ENCODE assay signal across 20 cellular contexts in genomic region chrY:15500536-15500935, GRCh38.
DNase-seq lines count a peak whose midpoint lies in the region; ATAC-seq and TF ChIP-seq lines count a peak whose summit lies in the region.
"Had no signal": no experiment of that assay in that cellular context is flagged by ENCODE, and none has a peak within 500 bp of the region (broad histone marks: within the 10 kb centered on the region; RNA-seq: fewer than 3 reads in every experiment).

No MANE protein-coding gene starts in this region.

- H3K9me3 Mint-ChIP-seq in naive thymus-derived CD4-positive, alpha-beta T cell: no peaks in the 10 kb centered on the region
- H3K9me3 Mint-ChIP-seq: CD4-positive, alpha-beta memory T cell; HFFc6 had no signal

- no peaks in the 10 kb centered on the region for H3K4me1 Mint-ChIP-seq in naive thymus-derived CD4-positive, alpha-beta T cell
- H3K4me1 Mint-ChIP-seq: CD4-positive, alpha-beta memory T cell had no signal

- no peak overlapping the region for H3K27ac ChIP-seq in OCI-LY3 (ENCODE audit: low read length)
- H3K27ac ChIP-seq in mesenchymal stem cell (ENCODE audit: low read length, poor library complexity, severe bottlenecking): peak overlapping the region; percentile 45
- no peak overlapping the region for H3K27ac ChIP-seq in spleen
- no peak overlapping the region for H3K27ac ChIP-seq in naive thymus-derived CD4-positive, alpha-beta T cell (ENCODE audit: low read depth, low read length)
- H3K27ac ChIP-seq: A549 had no signal

- H2BK15ac ChIP-seq in mesenchymal stem cell (ENCODE audit: low read depth, poor library complexity, severe bottlenecking): no peak overlapping the region

- H2BK12ac ChIP-seq in mesenchymal stem cell (ENCODE audit: low read length in 2 of 2): no peak overlapping the region

- WGBS in mesenchymal stem cell: no CpG with 5 or more reads among the region's 4 CpGs
- 82 to 94% (median 89%) methylated on average over 4 of the region's 4 CpGs; no CpG with 5 or more reads in 2 of the 5 donors for WGBS in spleen, 5 donors

- CTCF ChIA-PET in naive thymus-derived CD4-positive, alpha-beta T cell (lab: Charles Lee): no interaction called here

- H3K4me2 ChIP-seq in OCI-LY3 (ENCODE audit: low read length) (peak overlapping the region; percentile 26; the same call in 1 of the 2 replicates), mesenchymal stem cell (ENCODE audit: low read length, poor library complexity, severe bottlenecking) (no peak overlapping the region)
- H3K4me2 ChIP-seq: A549 had no signal

- H3K4me3 ChIP-seq in OCI-LY3 (ENCODE audit: low read length) (no peak overlapping the region), mesenchymal stem cell (ENCODE audit: insufficient read depth in 1 of 2, low read depth in 1 of 2, low read length in 2 of 2) (no peak overlapping the region), spleen (no peak overlapping the region)
- H3K4me3 ChIP-seq in naive thymus-derived CD4-positive, alpha-beta T cell (ENCODE audit: low read length): no peak overlapping the region
- H3K4me3 ChIP-seq: A549, HAP-1 had no signal

- no peak for TF ChIP-seq POLR2A in spleen (IDR thresholded peaks at IDR 0.05)

- no peak overlapping the region for H3K18ac ChIP-seq in mesenchymal stem cell (ENCODE audit: low read depth in 1 of 2, low read length in 2 of 2)

- H3K23ac ChIP-seq in mesenchymal stem cell (ENCODE audit: low read length in 2 of 2): no peak overlapping the region

- no peak overlapping the region for H3K14ac ChIP-seq in mesenchymal stem cell (ENCODE audit: low read length in 2 of 2)

- no peak overlapping the region for H2BK120ac ChIP-seq in mesenchymal stem cell (ENCODE audit: low read depth, low read length)

- H2AFZ ChIP-seq in OCI-LY3 (ENCODE audit: low read depth, low read length) (no peak overlapping the region), mesenchymal stem cell (ENCODE audit: low read depth, low read length) (no peak overlapping the region)

- peak; percentile 73 for ATAC-seq in HG02884 (IDR thresholded peaks at IDR 0.05; ENCODE audit: unreplicated experiment)
- no peak for ATAC-seq in naive thymus-derived CD4-positive, alpha-beta T cell
- ATAC-seq: A549 had no signal

- H3K79me2 ChIP-seq in OCI-LY3 (ENCODE audit: low read length): no peaks in the 10 kb centered on the region

- H3K79me1 ChIP-seq in mesenchymal stem cell (replicated peaks; ENCODE audit: low read length, poor library complexity, severe bottlenecking): no peaks in the 10 kb centered on the region

- H2BK5ac ChIP-seq in mesenchymal stem cell (ENCODE audit: low read depth, low read length, poor library complexity, severe bottlenecking): no peak overlapping the region

- no peaks in the 10 kb centered on the region for H4K20me1 ChIP-seq in OCI-LY3 (ENCODE audit: insufficient read depth, low read length)

- H3K4me1 ChIP-seq in OCI-LY3 (ENCODE audit: low read length): peaks cover 8% of the 10 kb centered on the region; the same call in 1 of the 2 replicates
- H3K4me1 ChIP-seq in mesenchymal stem cell (ENCODE audit: control insufficient read depth, insufficient read depth, low read depth, low read length): no peaks in the 10 kb centered on the region
- H3K4me1 ChIP-seq in spleen: no peaks in the 10 kb centered on the region
- H3K4me1 ChIP-seq in naive thymus-derived CD4-positive, alpha-beta T cell (ENCODE audit: control insufficient read depth in 2 of 2, insufficient read depth in 2 of 2, low read length in 2 of 2): no peaks in the 10 kb centered on the region
- H3K4me1 ChIP-seq: A549, HAP-1 had no signal

- no peak overlapping the region for H2AK5ac ChIP-seq in mesenchymal stem cell (ENCODE audit: low read length, severe bottlenecking)

- POLR2A ChIA-PET in naive thymus-derived CD4-positive, alpha-beta T cell (lab: Charles Lee): no interaction called here

- H3K36me3 ChIP-seq in OCI-LY3 (replicated peaks; ENCODE audit: low read depth, low read length) (no peaks in the 10 kb centered on the region), mesenchymal stem cell (ENCODE audit: control insufficient read depth in 1 of 2, insufficient read depth in 2 of 2, low read depth in 1 of 2, low read length in 2 of 2) (no peaks in the 10 kb centered on the region), spleen (no peaks in the 10 kb centered on the region)
- H3K36me3 ChIP-seq in naive thymus-derived CD4-positive, alpha-beta T cell (ENCODE audit: control insufficient read depth in 2 of 3, insufficient read depth in 3 of 3, low read length in 3 of 3): no peaks in the 10 kb centered on the region
- H3K36me3 ChIP-seq: HAP-1 had no signal

- peaks cover 0 to 3% (median 0%) of the 10 kb centered on the region in 5 donors for H3K27me3 Mint-ChIP-seq in naive thymus-derived CD4-positive, alpha-beta T cell

- H3K27me3 ChIP-seq in OCI-LY3 (ENCODE audit: low read depth, low read length): no peaks in the 10 kb centered on the region
- H3K27me3 ChIP-seq in mesenchymal stem cell (ENCODE audit: control insufficient read depth in 1 of 2, insufficient read depth in 1 of 2, low read length in 2 of 2): no peaks in the 10 kb centered on the region
- H3K27me3 ChIP-seq in spleen (replicated peaks in 1 of 7): no peaks in the 10 kb centered on the region
- no peaks in the 10 kb centered on the region for H3K27me3 ChIP-seq in naive thymus-derived CD4-positive, alpha-beta T cell (ENCODE audit: control insufficient read depth in 2 of 2, insufficient read depth in 2 of 2, low read length in 2 of 2)

- H3K9ac ChIP-seq in OCI-LY3 (ENCODE audit: low read length) (no peak overlapping the region), mesenchymal stem cell (ENCODE audit: low read length) (no peak overlapping the region)

- no peaks in the 10 kb centered on the region for H3K36me3 Mint-ChIP-seq in naive thymus-derived CD4-positive, alpha-beta T cell
- H3K36me3 Mint-ChIP-seq: CD4-positive, alpha-beta memory T cell had no signal

- H4K91ac ChIP-seq in mesenchymal stem cell (ENCODE audit: low read length): no peak overlapping the region

- DNase-seq in mesenchymal stem cell (no peak), spleen (no peak), putamen (ENCODE audit: low spot score) (no peak)
- DNase-seq in naive thymus-derived CD4-positive, alpha-beta T cell: no peak
- DNase-seq: 8988T; ACHN; AML-193; C1 segment of cervical spinal cord; Calu3; CD4-positive, alpha-beta memory T cell; COR-L47; DMS53; DMS79 treated with DMSO at 0.1 percent for 48 hours; GF-D8; GOT3; HFFc6 had no signal

- no peaks in the 10 kb centered on the region for H3K9me3 ChIP-seq in OCI-LY3 (ENCODE audit: insufficient read depth, low read length)
- no peaks in the 10 kb centered on the region for H3K9me3 ChIP-seq in mesenchymal stem cell (ENCODE audit: control insufficient read depth, low read length)
- H3K9me3 ChIP-seq in spleen: no peaks in the 10 kb centered on the region
- no peaks in the 10 kb centered on the region for H3K9me3 ChIP-seq in naive thymus-derived CD4-positive, alpha-beta T cell (ENCODE audit: control insufficient read depth in 2 of 3, low read length in 3 of 3)
- H3K9me3 ChIP-seq: A549, HAP-1 had no signal

- H4K8ac ChIP-seq in mesenchymal stem cell (ENCODE audit: low read length): no peak overlapping the region

- no peak for TF ChIP-seq CTCF in OCI-LY3 (IDR thresholded peaks at IDR 0.05; ENCODE audit: low read depth, low read length)
- TF ChIP-seq CTCF in spleen (IDR thresholded peaks at IDR 0.05 in 8 of 11, conservative IDR thresholded peaks at IDR 0.05 in 3 of 11): no peak

- no peak overlapping the region for H3K4ac ChIP-seq in mesenchymal stem cell (ENCODE audit: low read depth in 1 of 2, low read length in 2 of 2)

- H3K4me3 Mint-ChIP-seq in naive thymus-derived CD4-positive, alpha-beta T cell: no peak overlapping the region
- H3K4me3 Mint-ChIP-seq: CD4-positive, alpha-beta memory T cell; HFFc6 had no signal

- no peak overlapping the region for H3K27ac Mint-ChIP-seq in naive thymus-derived CD4-positive, alpha-beta T cell
- H3K27ac Mint-ChIP-seq: CD4-positive, alpha-beta memory T cell; HFFc6 had no signal

- intact Hi-C loops in spleen (cut with DNase I; ENCODE audit: low total_unique reads): no loop called here
- intact Hi-C loops in naive thymus-derived CD4-positive, alpha-beta T cell (cut with micrococcal nuclease): no loop called here
